In the genomic region with DNA sequence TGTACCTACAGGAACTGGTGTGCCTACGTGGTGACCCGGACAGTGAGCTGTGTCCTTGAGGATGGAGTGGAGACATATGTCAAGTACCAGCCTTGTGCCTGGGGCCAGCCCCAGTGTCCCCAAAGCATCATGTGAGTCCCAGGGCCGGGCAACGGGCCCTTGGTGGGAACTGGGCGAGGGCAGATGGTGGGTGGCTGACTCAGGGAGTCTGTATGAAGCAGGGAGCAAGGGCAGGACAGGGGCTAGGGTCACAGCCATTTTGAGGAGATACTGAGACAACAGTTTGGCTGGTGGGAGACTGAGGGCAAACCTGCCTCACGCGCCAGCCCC, we compare ENCODE assay signal across 9 cellular contexts. TPM values are rescaled to one million over a fixed set of nuclear protein-coding genes. Genes with fewer than 3 reads are reported as not detected.
DNase-seq lines count a peak whose midpoint lies in the region; ATAC-seq and TF ChIP-seq lines count a peak whose summit lies in the region.
"Had no signal": no experiment of that assay in that cellular context is flagged by ENCODE, and none has a peak within 500 bp of the region (broad histone marks: within the 10 kb centered on the region; RNA-seq: fewer than 3 reads in every experiment).

No MANE protein-coding gene starts in this region.

- ATAC-seq in HG03469 (IDR thresholded peaks at IDR 0.05; ENCODE audit: unreplicated experiment) = no peak

- no peaks in the 10 kb centered on the region for H3K36me3 Mint-ChIP-seq in activated CD4-positive, alpha-beta memory T cell treated with anti-CD3 and anti-CD28 coated beads, Interleukin-2, amount 10 ng/mL, durations not matched to agents 7 days and 5 days (ENCODE audit: low read depth)

- peak overlapping the region; percentile 73 to 97 (median 82) for H3K4me3 ChIP-seq in BLaER1 treated with 17β-estradiol and CSF1 and Interleukin-3, amounts not matched to agents 10 nM and 100 nM
- peak overlapping the region; percentile 79 for H3K4me3 ChIP-seq in foreskin fibroblast (ENCODE audit: low read depth in 1 of 2, low read length in 2 of 2)
- peak overlapping the region; percentile 84 for H3K4me3 ChIP-seq in skeletal muscle cell (ENCODE audit: low read depth, low read length)

- H3K9me3 Mint-ChIP-seq in activated CD4-positive, alpha-beta memory T cell treated with anti-CD3 and anti-CD28 coated beads, Interleukin-2, amount 10 ng/mL, durations not matched to agents 7 days and 5 days = no peaks in the 10 kb centered on the region

- H3K27ac Mint-ChIP-seq in activated CD4-positive, alpha-beta memory T cell treated with anti-CD3 and anti-CD28 coated beads, Interleukin-2, amount 10 ng/mL, durations not matched to agents 7 days and 5 days = peak overlapping the region; percentile 72

- TF ChIP-seq CTCF in foreskin fibroblast (IDR thresholded peaks at IDR 0.05; ENCODE audit: low read depth, low read length) = no peak

- H3K4me2 ChIP-seq in BLaER1 treated with 17β-estradiol and CSF1 and Interleukin-3, amounts not matched to agents 10 nM and 100 nM = peak overlapping the region; percentile 98 to 100 (median 99)

- DNase-seq in activated CD4-positive, alpha-beta memory T cell treated with anti-CD3 and anti-CD28 coated beads, Interleukin-2, amount 10 ng/mL, durations not matched to agents 7 days and 5 days = no peak
- DNase-seq in foreskin fibroblast (peak in 1 of 2 donors; percentile 49), skeletal muscle cell (ENCODE audit: low read depth) (no peak), hippocampal formation (lab: John Stamatoyannopoulos, UW) (no peak), nucleus accumbens (lab: John Stamatoyannopoulos, UW) (no peak), NCI-H128 (lab: John Stamatoyannopoulos, UW; ENCODE audit: unreplicated experiment) (no peak)
- DNase-seq: activated naive CD4-positive, alpha-beta T cell treated with Interleukin-2 at 50 U/mL for 16 hours had no signal

- H3K9ac ChIP-seq in BLaER1 treated with 17β-estradiol and CSF1 and Interleukin-3, amounts not matched to agents 10 nM and 100 nM = peak overlapping the region; percentile 86 to 91 (median 90)

- no peaks in the 10 kb centered on the region for H3K27me3 ChIP-seq in BLaER1 treated with 17β-estradiol and CSF1 and Interleukin-3, amounts not matched to agents 10 nM and 100 nM

- peaks cover 75 to 97% (median 83%) of the 10 kb centered on the region in 10 experiments for H3K4me1 ChIP-seq in BLaER1 treated with 17β-estradiol and CSF1 and Interleukin-3, amounts not matched to agents 10 nM and 100 nM

- peaks cover 2% of the 10 kb centered on the region for H3K27me3 Mint-ChIP-seq in activated CD4-positive, alpha-beta memory T cell treated with anti-CD3 and anti-CD28 coated beads, Interleukin-2, amount 10 ng/mL, durations not matched to agents 7 days and 5 days

- peak overlapping the region; percentile 80 to 94 (median 88) for H3K27ac ChIP-seq in BLaER1 treated with 17β-estradiol and CSF1 and Interleukin-3, amounts not matched to agents 10 nM and 100 nM

- no peaks in the 10 kb centered on the region for H3K9me3 ChIP-seq in BLaER1 treated with 17β-estradiol and CSF1 and Interleukin-3, amounts not matched to agents 10 nM and 100 nM (replicated peaks in 1 of 11)

- peaks cover 51% of the 10 kb centered on the region for H3K4me1 Mint-ChIP-seq in activated CD4-positive, alpha-beta memory T cell treated with anti-CD3 and anti-CD28 coated beads, Interleukin-2, amount 10 ng/mL, durations not matched to agents 7 days and 5 days

- H3K4me3 Mint-ChIP-seq in activated CD4-positive, alpha-beta memory T cell treated with anti-CD3 and anti-CD28 coated beads, Interleukin-2, amount 10 ng/mL, durations not matched to agents 7 days and 5 days = no peak overlapping the region

- H3K36me3 ChIP-seq in BLaER1 treated with 17β-estradiol and CSF1 and Interleukin-3, amounts not matched to agents 10 nM and 100 nM = peaks cover 24 to 43% (median 31%) of the 10 kb centered on the region in 11 experiments

- POLR2A ChIA-PET in activated CD4-positive, alpha-beta memory T cell treated with anti-CD3 and anti-CD28 coated beads, Interleukin-2, amount 10 ng/mL, durations not matched to agents 7 days and 5 days (lab: Charles Lee) = interaction anchor here (0.7 to 11.8 kb wide), 4 partner anchors 8 to 48 kb away, joined by 3 to 107 read pairs (median 3); a partner anchor contains a TSS

- H4K20me1 ChIP-seq in BLaER1 treated with 17β-estradiol and CSF1 and Interleukin-3, amounts not matched to agents 10 nM and 100 nM = peaks cover 0 to 37% (median 21%) of the 10 kb centered on the region in 11 experiments; a peak in 13 of 22 replicates

- CTCF ChIA-PET in activated CD4-positive, alpha-beta memory T cell treated with anti-CD3 and anti-CD28 coated beads, Interleukin-2, amount 10 ng/mL, durations not matched to agents 7 days and 5 days (lab: Charles Lee) = interaction anchor here (1.3 to 3.4 kb wide), 2 partner anchors 20 to 29 kb away, joined by 3 to 16 read pairs; a partner anchor contains a TSS

RNA-seq across cellular contexts. Expression of a gene that starts 1.7 kb away (rescaled TPM):
- under 1 TPM; 0.70 to 0.78 TPM for total RNA-seq in activated CD4-positive, alpha-beta memory T cell treated with anti-CD3 and anti-CD28 coated beads, Interleukin-2, amount 10 ng/mL, durations not matched to agents 7 days and 5 days

RNA-seq across cellular contexts. Expression of a gene that starts 6.5 kb away (rescaled TPM):
- 1 to 10 TPM; 5.6 to 6.6 TPM for total RNA-seq in activated CD4-positive, alpha-beta memory T cell treated with anti-CD3 and anti-CD28 coated beads, Interleukin-2, amount 10 ng/mL, durations not matched to agents 7 days and 5 days

RNA-seq across cellular contexts. Expression of a gene that starts 8.7 kb away (rescaled TPM):
- total RNA-seq in activated CD4-positive, alpha-beta memory T cell treated with anti-CD3 and anti-CD28 coated beads, Interleukin-2, amount 10 ng/mL, durations not matched to agents 7 days and 5 days = 100 to 1,000 TPM; 305 to 312 TPM

RNA-seq across cellular contexts. Expression of a gene that starts 28.6 kb away (rescaled TPM):
- 10 to 100 TPM; 16.9 to 18.3 TPM for total RNA-seq in activated CD4-positive, alpha-beta memory T cell treated with anti-CD3 and anti-CD28 coated beads, Interleukin-2, amount 10 ng/mL, durations not matched to agents 7 days and 5 days

RNA-seq across cellular contexts. Expression of a gene that starts 38.8 kb away (rescaled TPM):
- total RNA-seq in activated CD4-positive, alpha-beta memory T cell treated with anti-CD3 and anti-CD28 coated beads, Interleukin-2, amount 10 ng/mL, durations not matched to agents 7 days and 5 days = 1 to 10 TPM in 1 of 2 experiments, under 1 TPM in 1; 0.75 to 1.2 TPM
